8 cellular contexts compared by ENCODE assay signal in the genomic region with DNA sequence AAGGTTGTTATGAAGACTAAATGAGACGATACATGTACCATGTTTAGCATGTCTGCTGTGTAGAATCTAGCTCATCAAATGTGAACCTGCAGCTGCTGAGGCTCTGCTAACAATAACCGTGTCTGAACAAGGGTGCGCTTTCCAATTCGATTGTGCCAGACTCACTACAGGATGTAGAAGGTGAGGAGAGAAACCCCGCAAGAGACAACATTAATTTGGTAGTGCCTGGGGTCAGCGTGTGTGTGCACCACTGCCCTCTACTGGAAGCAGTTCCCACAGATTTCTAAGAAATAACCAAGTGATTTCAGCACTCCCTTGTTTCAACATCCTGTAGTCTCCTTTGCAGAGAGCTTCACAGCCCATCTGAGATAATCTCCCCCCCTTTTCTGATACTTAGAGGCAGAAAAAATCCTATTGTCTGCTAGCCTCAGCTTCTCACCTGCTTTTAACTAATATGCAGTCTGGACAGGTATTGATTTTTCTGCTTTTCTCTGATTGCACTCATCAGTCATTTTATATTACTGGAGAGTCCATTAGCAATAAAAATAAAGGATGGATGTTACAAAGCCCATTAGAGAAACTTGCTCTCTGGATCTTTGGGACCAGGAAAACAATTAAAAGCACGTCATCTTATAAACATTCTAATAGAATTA.
A peak's percentile ranks its signal among the peaks of the same experiment; 100 is the strongest.
DNase-seq lines count a peak whose midpoint lies in the region; ATAC-seq and TF ChIP-seq lines count a peak whose summit lies in the region.

No MANE protein-coding gene starts in this region.

- DNase-seq in AG08395 (ENCODE audit: low spot score) (peak; percentile 73), HuH-7.5 (ENCODE audit: low spot score) (peak; percentile 23), RKO (ENCODE audit: low spot score) (peak; percentile 46), fibroblast of peridontal ligament (ENCODE audit: extremely low read depth) (peak; percentile 79), omental fat pad (ENCODE audit: low spot score) (peak; percentile 52), uterus (peak; percentile 56 to 65)
- DNase-seq in activated T-cell treated with anti-CD3 and anti-CD28 coated beads, Interleukin-2, amount 50 U/mL, for 48 hours, result peak; percentile 77 to 82

- H3K36me3 ChIP-seq in uterus, result no peaks in the 10 kb centered on the region

- no peak overlapping the region for H3K27ac ChIP-seq in uterus

- peak in 1 of 3 donors; percentile 24 for TF ChIP-seq CTCF in omental fat pad (IDR thresholded peaks at IDR 0.05)
- peak; percentile 66 to 80 (median 76) for TF ChIP-seq CTCF in uterus (IDR thresholded peaks at IDR 0.05)

- H3K9me3 ChIP-seq in uterus, result no peaks in the 10 kb centered on the region

- intact Hi-C loops in uterus (cut with DNase I; ENCODE audit: low total_unique reads), result loop anchor here (10.0 kb wide), 1 partner anchor 449 kb away; no protein-coding TSS in a partner anchor

- H3K4me3 ChIP-seq in uterus, result no peak overlapping the region

- no peak for TF ChIP-seq POLR2A in uterus (IDR thresholded peaks at IDR 0.05)

- ATAC-seq in GM18873 (IDR thresholded peaks at IDR 0.05; ENCODE audit: low FRiP score, unreplicated experiment) (peak; percentile 61), omental fat pad (ENCODE audit: low FRiP score) (peak; percentile 85)

- no peaks in the 10 kb centered on the region for H3K4me1 ChIP-seq in uterus

- H3K27me3 ChIP-seq in uterus, result no peaks in the 10 kb centered on the region

Comparison
In these comparisons a context has a peak if more than half of its experiments do, and no peak if none do; other contexts are left out.
1. DNase-seq: peak in every context shown above with its lines; median percentile 80 in activated T-cell treated with anti-CD3 and anti-CD28 coated beads, Interleukin-2, amount 50 U/mL, for 48 hours; 79 in fibroblast of peridontal ligament; 73 in AG08395; 60 in uterus; 52 in omental fat pad; 46 in RKO; 23 in HuH-7.5.